ENCODE assay signal across 1 cellular context in the genomic region with DNA sequence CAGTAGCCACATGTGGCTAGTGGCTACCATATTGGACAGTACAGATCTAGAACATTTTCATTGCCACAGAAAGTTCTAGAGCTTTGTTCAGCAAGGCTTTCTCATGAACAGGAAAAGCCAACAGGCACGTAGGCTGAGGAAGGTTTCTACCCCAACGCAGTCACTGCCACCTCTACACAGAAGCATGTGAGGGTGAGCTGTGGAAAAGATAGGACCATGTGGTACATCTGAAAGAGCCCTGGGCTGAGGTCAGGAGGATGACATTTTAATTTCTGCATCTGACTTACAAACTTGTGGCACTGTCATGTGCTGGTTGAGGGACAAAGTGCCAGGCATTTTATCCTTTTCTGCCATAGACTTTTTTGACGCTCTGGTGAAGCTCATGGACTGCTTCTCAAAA.
TF ChIP-seq lines count a peak whose summit lies in the region.

No MANE protein-coding gene starts in this region.

TF ChIP-seq in H1, 55 proteins besides CTCF, POLR2A, EP300 and RAD21:
- no peak for TF ChIP-seq EZH2 (IDR thresholded peaks at IDR 0.05; ENCODE audit: low read depth, low read length, severe bottlenecking)
- no peak for TF ChIP-seq SP1 (IDR thresholded peaks at IDR 0.05; ENCODE audit: low read depth, low read length)
- no peak for TF ChIP-seq CTBP2 (IDR thresholded peaks at IDR 0.05; ENCODE audit: borderline replicate concordance, insufficient read depth, insufficient read length, low read length)
- no peak for TF ChIP-seq TBP (IDR thresholded peaks at IDR 0.05; ENCODE audit: low read depth, low read length)
- no peak for TF ChIP-seq TCF12 (IDR thresholded peaks at IDR 0.05; ENCODE audit: low read depth, low read length)
